ENCODE assay signal across 1 cellular context in genomic region chr21:37270576-37271365, GRCh38.
A peak's percentile ranks its signal among the peaks of the same experiment; 100 is the strongest.
TF ChIP-seq lines count a peak whose summit lies in the region.

No MANE protein-coding gene starts in this region.

TF ChIP-seq in H1, 55 proteins besides CTCF, POLR2A, EP300 and RAD21:
- TF ChIP-seq FOSL1 (IDR thresholded peaks at IDR 0.05; ENCODE audit: insufficient read depth, low read depth, low read length), result no peak
- peak; percentile 72 for TF ChIP-seq YY1 (IDR thresholded peaks at IDR 0.05; ENCODE audit: low read depth, low read length)
